In genomic region chr19:18419195-18419698, GRCh38 we compare ENCODE assay signal across 7 cellular contexts. TPM values are rescaled to one million over a fixed set of nuclear protein-coding genes. Genes with fewer than 3 reads are reported as not detected.
A peak's percentile ranks its signal among the peaks of the same experiment; 100 is the strongest.
DNase-seq lines count a peak whose midpoint lies in the region; ATAC-seq, FAIRE-seq and TF ChIP-seq lines count a peak whose summit lies in the region.

Gene SSBP4, plus strand, starts transcription at chr19:18419398. Its CDS starts 251 bp downstream, at chr19:18419649.

- no peaks in the 10 kb centered on the region for H3K9me3 ChIP-seq in right lobe of liver

- 0% methylated on average over 26 of the region's 80 CpGs for WGBS in right lobe of liver (ENCODE audit: insufficient coverage, low coverage, low lambda C conversion rate, missing lambda C conversion rate)

- no peaks in the 10 kb centered on the region for H3K36me3 ChIP-seq in right lobe of liver

- peaks cover 0 to 5% of the 10 kb centered on the region in 2 donors for H3K27me3 ChIP-seq in right lobe of liver

- FAIRE-seq in GM12891 (lab: Jason Lieb, UNC) = peak; percentile 89

- TF ChIP-seq CTCF in right lobe of liver (IDR thresholded peaks at IDR 0.05) = peak; percentile 21 to 65 (median 40)

- TF ChIP-seq POLR2A in GM12891 (IDR thresholded peaks at IDR 0.05; ENCODE audit: low read depth, low read length) (no peak), right lobe of liver (IDR thresholded peaks at IDR 0.05) (peak; percentile 61)

- peak within 1 kb of the TSS; percentile 48 to 70 (median 56) for H3K4me3 ChIP-seq in right lobe of liver

- ATAC-seq in HG03097 (IDR thresholded peaks at IDR 0.05; ENCODE audit: low FRiP score, unreplicated experiment) (peak; percentile 42), right lobe of liver (peak; percentile 17 to 46 (median 32))

- peaks cover 0 to 41% (median 15%) of the 10 kb centered on the region in 4 donors for H3K4me1 ChIP-seq in right lobe of liver

- intact Hi-C loops in right lobe of liver (cut with DNase I) = loop anchor here in 1 of 2 donors (10.0 kb wide), 1 partner anchor 144 kb away; the partner anchor contains the start of gene IQCN

- H3K27ac ChIP-seq in right lobe of liver = peak within 1 kb of the TSS in 2 of 3 donors; percentile 70 to 84

- DNase-seq in GM12891 (ENCODE audit: insufficient read length, low spot score) = peak; percentile 88
- DNase-seq in NCI-H510A (lab: John Stamatoyannopoulos, UW) = peak; percentile 82
- peak; percentile 48 to 49 for DNase-seq in activated CD4-positive, alpha-beta T cell treated with anti-CD3 and anti-CD28 coated beads, Interleukin-2, amount 50 U/mL, for 4 hours
- DNase-seq in ecto neural progenitor cell (ENCODE audit: low spot score) = peak; percentile 86
- DNase-seq in right lobe of liver = peak; percentile 74 to 80 (median 76)
- peak in 2 of 3 experiments; percentile 53 to 67 for DNase-seq in stimulated activated CD4-positive, alpha-beta T cell treated with anti-CD3 and anti-CD28 coated beads, TNF-alpha, amount 100 ng/mL, for 24 hours (ENCODE audit: low read depth in 3 of 3)

TF ChIP-seq in GM12891, 5 proteins besides CTCF, POLR2A, EP300 and RAD21:
- no peak for TF ChIP-seq PAX5 (IDR thresholded peaks at IDR 0.05; ENCODE audit: insufficient read depth, low read length, severe bottlenecking)
- TF ChIP-seq TAF1 (IDR thresholded peaks at IDR 0.05; ENCODE audit: low read depth, low read length) = no peak
- no peak for TF ChIP-seq POLR2AphosphoS5 (IDR thresholded peaks at IDR 0.05; ENCODE audit: low read depth, low read length)
- TF ChIP-seq POU2F2 (IDR thresholded peaks at IDR 0.05; ENCODE audit: low read depth, low read length) = no peak
- no peak for TF ChIP-seq SPI1 (IDR thresholded peaks at IDR 0.05; ENCODE audit: low read depth, low read length)

RNA-seq across cellular contexts. Expression of gene SSBP4, which starts in this region (rescaled TPM):
- 60.3 TPM for polyA plus RNA-seq in GM12891 (2012; ENCODE audit: low read depth, missing spikeins)
- total RNA-seq in right lobe of liver = 10 to 100 TPM; 12.8 to 23.9 (median 15.9) TPM

Comparison
In these comparisons a context has a peak if more than half of its experiments do, and no peak if none do; other contexts are left out.
1. Peak in every context shown above with its lines: DNase-seq, ATAC-seq, H3K4me3 ChIP-seq and H3K27ac ChIP-seq.